Comparison of ENCODE assay signal across 13 cellular contexts in the genomic region with DNA sequence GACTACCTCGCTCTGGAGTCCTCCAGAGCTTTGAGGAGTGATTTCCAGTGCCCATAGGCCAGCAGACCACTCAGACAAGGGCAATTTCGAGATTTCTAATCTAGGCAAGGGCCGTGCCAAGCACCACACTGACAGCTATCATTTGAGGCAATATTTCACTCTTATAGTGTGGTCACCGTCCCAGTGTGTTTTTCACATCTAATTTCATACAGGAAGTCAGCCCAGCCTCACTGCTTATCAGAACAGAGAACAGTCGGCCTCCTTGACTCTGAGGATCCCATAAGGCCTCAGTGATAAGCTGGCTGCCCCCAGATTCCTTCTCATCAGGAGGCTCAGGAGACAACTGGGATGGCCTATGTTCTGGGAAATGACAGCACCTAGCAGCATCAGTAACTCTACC. TPM values are rescaled to one million over a fixed set of nuclear protein-coding genes. Genes with fewer than 3 reads are reported as not detected.
A peak's percentile ranks its signal among the peaks of the same experiment; 100 is the strongest.
DNase-seq lines count a peak whose midpoint lies in the region; ATAC-seq and TF ChIP-seq lines count a peak whose summit lies in the region.
"Had no signal": no experiment of that assay in that cellular context is flagged by ENCODE, and none has a peak within 500 bp of the region (broad histone marks: within the 10 kb centered on the region; RNA-seq: fewer than 3 reads in every experiment).

No MANE protein-coding gene starts in this region.

- H3K4me3 Mint-ChIP-seq in activated T-cell treated with anti-CD3 and anti-CD28 coated beads, Interleukin-2, amount 50 U/mL, for 72 hours = no peak overlapping the region
- no peak overlapping the region for H3K4me3 Mint-ChIP-seq in stimulated activated naive B cell treated with anti-CD40 and anti-IgM and Interleukin-4, amounts not matched to agents 10 μg/mL and 1 μg/mL and 100 μg/mL, for 72 hours
- H3K4me3 Mint-ChIP-seq: brain had no signal

- H3K9me3 ChIP-seq in thyroid gland = no peaks in the 10 kb centered on the region
- H3K9me3 ChIP-seq: tibial artery had no signal

- no peaks in the 10 kb centered on the region for H3K9me3 Mint-ChIP-seq in activated T-cell treated with anti-CD3 and anti-CD28 coated beads, Interleukin-2, amount 50 U/mL, for 72 hours
- H3K9me3 Mint-ChIP-seq in stimulated activated naive B cell treated with anti-CD40 and anti-IgM and Interleukin-4, amounts not matched to agents 10 μg/mL and 1 μg/mL and 100 μg/mL, for 72 hours = peaks cover 0 to 2% of the 10 kb centered on the region in 2 donors
- H3K9me3 Mint-ChIP-seq: brain had no signal

- WGBS in thyroid gland, 2 donors = 79 to 84% methylated on average over 5 of the region's 5 CpGs

- no peaks in the 10 kb centered on the region for H3K36me3 ChIP-seq in thyroid gland
- H3K36me3 ChIP-seq: tibial artery had no signal

- H3K27me3 Mint-ChIP-seq in activated T-cell treated with anti-CD3 and anti-CD28 coated beads, Interleukin-2, amount 50 U/mL, for 72 hours (ENCODE audit: low read depth) = peaks cover 7% of the 10 kb centered on the region
- H3K27me3 Mint-ChIP-seq in stimulated activated naive B cell treated with anti-CD40 and anti-IgM and Interleukin-4, amounts not matched to agents 10 μg/mL and 1 μg/mL and 100 μg/mL, for 72 hours = no peaks in the 10 kb centered on the region

- ATAC-seq in activated T-cell treated with anti-CD3 and anti-CD28 coated beads, Interleukin-2, amount 50 U/mL, for 72 hours (replicated peaks in 1 of 2) = peak; percentile 66 to 73
- peak; percentile 46 for ATAC-seq in HG02588 (IDR thresholded peaks at IDR 0.05; ENCODE audit: unreplicated experiment)
- peak; percentile 40 for ATAC-seq in HG03521 (IDR thresholded peaks at IDR 0.05; ENCODE audit: unreplicated experiment)
- ATAC-seq in stimulated activated naive B cell treated with anti-CD40 and anti-IgM and Interleukin-4, amounts not matched to agents 10 μg/mL and 1 μg/mL and 100 μg/mL, for 72 hours (replicated peaks) = no peak
- ATAC-seq: left cardiac atrium had no signal

- DNase-seq in activated T-cell treated with anti-CD3 and anti-CD28 coated beads, Interleukin-2, amount 50 U/mL, for 72 hours = peak; percentile 7
- DNase-seq in activated T-cell treated with anti-CD3 and anti-CD28 coated beads for 4 hours (no peak), DMS79 treated with DMSO at 0.1 percent for 48 hours (lab: John Stamatoyannopoulos, UW) (no peak), thyroid gland (no peak), GM19238 (ENCODE audit: insufficient read length, low spot score) (no peak)
- no peak for DNase-seq in stimulated activated naive B cell treated with anti-CD40 and anti-IgM and Interleukin-4, amounts not matched to agents 10 μg/mL and 1 μg/mL and 100 μg/mL, for 72 hours
- DNase-seq: left cardiac atrium; NCI-H510A treated with DMSO at 0.1 percent for 48 hours; stimulated activated CD4-positive, alpha-beta T cell treated with anti-CD3 and anti-CD28 coated beads, Interleukin-4, amount 100 ng/mL, for 24 hours; tibial artery had no signal

- no peak overlapping the region for H3K27ac ChIP-seq in thyroid gland
- H3K27ac ChIP-seq: tibial artery had no signal

- TF ChIP-seq CTCF in thyroid gland (IDR thresholded peaks at IDR 0.05) = no peak

- H3K4me1 ChIP-seq in thyroid gland = no peaks in the 10 kb centered on the region
- H3K4me1 ChIP-seq: tibial artery had no signal

- no peaks in the 10 kb centered on the region for H3K27me3 ChIP-seq in thyroid gland

- TF ChIP-seq POLR2A in thyroid gland (IDR thresholded peaks at IDR 0.05) = no peak

- no peaks in the 10 kb centered on the region for H3K36me3 Mint-ChIP-seq in activated T-cell treated with anti-CD3 and anti-CD28 coated beads, Interleukin-2, amount 50 U/mL, for 72 hours (ENCODE audit: insufficient read depth in 2 of 2)
- no peaks in the 10 kb centered on the region for H3K36me3 Mint-ChIP-seq in stimulated activated naive B cell treated with anti-CD40 and anti-IgM and Interleukin-4, amounts not matched to agents 10 μg/mL and 1 μg/mL and 100 μg/mL, for 72 hours
- H3K36me3 Mint-ChIP-seq: brain had no signal

- intact Hi-C loops in thyroid gland (cut with DNase I) = no loop called here

- H3K4me1 Mint-ChIP-seq in activated T-cell treated with anti-CD3 and anti-CD28 coated beads, Interleukin-2, amount 50 U/mL, for 72 hours (ENCODE audit: low read depth) = peaks cover 42% of the 10 kb centered on the region
- peaks cover 76 to 93% of the 10 kb centered on the region in 2 donors for H3K4me1 Mint-ChIP-seq in stimulated activated naive B cell treated with anti-CD40 and anti-IgM and Interleukin-4, amounts not matched to agents 10 μg/mL and 1 μg/mL and 100 μg/mL, for 72 hours
- H3K4me1 Mint-ChIP-seq: brain had no signal

- H3K27ac Mint-ChIP-seq in activated T-cell treated with anti-CD3 and anti-CD28 coated beads, Interleukin-2, amount 50 U/mL, for 72 hours = no peak overlapping the region
- H3K27ac Mint-ChIP-seq in stimulated activated naive B cell treated with anti-CD40 and anti-IgM and Interleukin-4, amounts not matched to agents 10 μg/mL and 1 μg/mL and 100 μg/mL, for 72 hours = peak overlapping the region; percentile 74
- H3K27ac Mint-ChIP-seq: brain had no signal

- no peak overlapping the region for H3K4me3 ChIP-seq in thyroid gland (replicated peaks in 1 of 3)
- H3K4me3 ChIP-seq: tibial artery had no signal

RNA-seq across cellular contexts. Expression of a gene that starts 0.6 kb away (rescaled TPM):
- total RNA-seq in activated T-cell treated with anti-CD3 and anti-CD28 coated beads, Interleukin-2, amount 50 U/mL, for 72 hours = under 1 TPM; 0.60 to 0.65 TPM
- total RNA-seq in thyroid gland = under 1 TPM in 2 of 4 donors, not detected in 2; 0.15 to 0.27 TPM

RNA-seq across cellular contexts. Expression of a gene that starts 17.2 kb away (rescaled TPM):
- total RNA-seq in activated T-cell treated with anti-CD3 and anti-CD28 coated beads, Interleukin-2, amount 50 U/mL, for 72 hours = under 1 TPM; 0.84 to 0.95 TPM
- 1 to 10 TPM; 4.2 to 9.2 (median 5.5) TPM for total RNA-seq in thyroid gland

Comparison
In these comparisons a context has a peak if more than half of its experiments do, and no peak if none do; other contexts are left out.
1. DNase-seq: peak in activated T-cell treated with anti-CD3 and anti-CD28 coated beads, Interleukin-2, amount 50 U/mL, for 72 hours (2 of 2); none in activated T-cell treated with anti-CD3 and anti-CD28 coated beads for 4 hours (single experiment), stimulated activated naive B cell treated with anti-CD40 and anti-IgM and Interleukin-4, amounts not matched to agents 10 μg/mL and 1 μg/mL and 100 μg/mL, for 72 hours (single experiment), DMS79 treated with DMSO at 0.1 percent for 48 hours (single experiment), thyroid gland (0 of 2) and GM19238 (single experiment).
2. ATAC-seq: peak in activated T-cell treated with anti-CD3 and anti-CD28 coated beads, Interleukin-2, amount 50 U/mL, for 72 hours (2 of 2), HG02588 (single experiment) and HG03521 (single experiment); none in stimulated activated naive B cell treated with anti-CD40 and anti-IgM and Interleukin-4, amounts not matched to agents 10 μg/mL and 1 μg/mL and 100 μg/mL, for 72 hours (0 of 2).